Comparison of ENCODE assay signal across 8 cellular contexts in the genomic region with DNA sequence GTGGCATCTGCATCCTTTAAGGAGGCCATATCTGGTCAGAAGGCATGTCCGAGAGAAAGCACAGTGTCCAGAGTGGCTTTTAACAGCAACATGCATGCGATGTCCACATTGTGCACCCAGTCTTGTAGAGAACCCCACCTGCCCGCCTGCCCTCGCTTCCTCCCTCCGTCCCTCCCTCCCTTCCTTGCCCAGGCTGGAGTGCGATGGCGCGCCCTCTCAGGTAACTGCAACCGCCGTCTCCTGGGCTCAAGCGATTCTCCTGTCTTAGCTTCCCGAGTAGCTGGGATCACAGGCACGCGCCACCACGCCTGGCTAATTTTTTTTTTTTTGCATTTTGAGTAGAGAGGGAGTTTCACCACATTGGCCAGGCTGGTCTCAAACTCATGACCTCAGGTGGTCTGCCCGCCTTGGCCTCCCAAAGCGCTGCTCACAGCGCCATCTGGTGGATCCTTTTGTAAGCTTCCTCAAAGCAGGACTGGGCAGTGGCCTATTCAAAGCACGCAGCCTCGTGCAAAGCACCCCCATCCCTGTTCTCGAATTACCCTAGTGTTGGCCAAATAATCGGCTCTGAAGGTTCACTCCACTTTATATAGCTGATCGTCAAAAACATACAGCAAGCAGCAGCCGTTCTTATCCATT. TPM values are rescaled to one million over a fixed set of nuclear protein-coding genes. Genes with fewer than 3 reads are reported as not detected.
A peak's percentile ranks its signal among the peaks of the same experiment; 100 is the strongest.
DNase-seq lines count a peak whose midpoint lies in the region; ATAC-seq and TF ChIP-seq lines count a peak whose summit lies in the region.

No MANE protein-coding gene starts in this region.

- H3K27me3 ChIP-seq in kidney epithelial cell (ENCODE audit: control insufficient read depth, insufficient read depth, low read length), result no peaks in the 10 kb centered on the region
- H3K27me3 ChIP-seq in testis, result no peaks in the 10 kb centered on the region

- POLR2A ChIA-PET in OCI-LY7 (lab: Charles Lee), result interaction anchor here (0.6 kb wide), 1 partner anchor 35 kb away, joined by 7 read pairs; no protein-coding TSS in a partner anchor
- POLR2A ChIA-PET in activated naive CD8-positive, alpha-beta T cell treated with anti-CD3 and anti-CD28 coated beads, Interleukin-2, amount 10 ng/mL, durations not matched to agents 7 days and 5 days (lab: Charles Lee), result interaction anchor here (0.6 kb wide), 1 partner anchor 60 kb away, joined by 3 read pairs; a partner anchor contains a TSS

- CTCF ChIA-PET in OCI-LY7 (lab: Charles Lee; ENCODE audit: unreplicated experiment), result no interaction called here

- peaks cover 51% of the 10 kb centered on the region for H3K36me3 ChIP-seq in OCI-LY7 (ENCODE audit: insufficient read depth, low read length)
- H3K36me3 ChIP-seq in kidney epithelial cell (ENCODE audit: control insufficient read depth, insufficient read depth, low read length), result no peaks in the 10 kb centered on the region
- no peaks in the 10 kb centered on the region for H3K36me3 ChIP-seq in testis (ENCODE audit: low read depth, missing control alignments)

- peaks cover 4% of the 10 kb centered on the region for H3K4me1 Mint-ChIP-seq in activated naive CD8-positive, alpha-beta T cell treated with anti-CD3 and anti-CD28 coated beads, Interleukin-2, amount 10 ng/mL, durations not matched to agents 7 days and 5 days

- no peak overlapping the region for H3K27ac Mint-ChIP-seq in activated naive CD8-positive, alpha-beta T cell treated with anti-CD3 and anti-CD28 coated beads, Interleukin-2, amount 10 ng/mL, durations not matched to agents 7 days and 5 days

- no TSS peak for BruUV-seq in OCI-LY7 (replicated peaks; lab: Mats Ljungman, UMichigan)

- WGBS in testis, 2 donors, result 53 to 81% methylated on average over 8 to 21 of the region's 24 CpGs

- no peaks in the 10 kb centered on the region for H3K9me3 Mint-ChIP-seq in activated naive CD8-positive, alpha-beta T cell treated with anti-CD3 and anti-CD28 coated beads, Interleukin-2, amount 10 ng/mL, durations not matched to agents 7 days and 5 days

- H3K4me3 Mint-ChIP-seq in activated naive CD8-positive, alpha-beta T cell treated with anti-CD3 and anti-CD28 coated beads, Interleukin-2, amount 10 ng/mL, durations not matched to agents 7 days and 5 days, result no peak overlapping the region

- no peaks in the 10 kb centered on the region for H3K79me2 ChIP-seq in OCI-LY7 (ENCODE audit: insufficient read depth, low read depth, low read length)

- H3K27me3 Mint-ChIP-seq in activated naive CD8-positive, alpha-beta T cell treated with anti-CD3 and anti-CD28 coated beads, Interleukin-2, amount 10 ng/mL, durations not matched to agents 7 days and 5 days, result no peaks in the 10 kb centered on the region

- peaks cover 13% of the 10 kb centered on the region for H3K36me3 Mint-ChIP-seq in activated naive CD8-positive, alpha-beta T cell treated with anti-CD3 and anti-CD28 coated beads, Interleukin-2, amount 10 ng/mL, durations not matched to agents 7 days and 5 days

- peak; percentile 69 for TF ChIP-seq CTCF in OCI-LY7 (conservative IDR thresholded peaks at IDR 0.05; ENCODE audit: low read length)
- peak; percentile 50 for TF ChIP-seq CTCF in kidney epithelial cell (IDR thresholded peaks at IDR 0.05; ENCODE audit: insufficient read depth, low read length, poor library complexity, severe bottlenecking)
- TF ChIP-seq CTCF in testis (IDR thresholded peaks at IDR 0.05), result peak in 1 of 3 experiments; percentile 35

- intact Hi-C loops in OCI-LY7 (cut with micrococcal nuclease; ENCODE audit: unreplicated experiment) (loop anchor here (1.0 kb wide), 1 partner anchor 105 kb away; no protein-coding TSS in a partner anchor), testis (cut with DNase I; ENCODE audit: low total_unique reads) (no loop called here)

- H3K27ac ChIP-seq in OCI-LY7 (ENCODE audit: low read depth, low read length, poor library complexity, severe bottlenecking), result no peak overlapping the region
- no peak overlapping the region for H3K27ac ChIP-seq in testis

- no peak overlapping the region for H2AFZ ChIP-seq in OCI-LY7 (ENCODE audit: low read length)

- no peaks in the 10 kb centered on the region for H4K20me1 ChIP-seq in OCI-LY7 (ENCODE audit: insufficient read depth, low read length)

- peak; percentile 78 for DNase-seq in DMS 273 (lab: John Stamatoyannopoulos, UW; ENCODE audit: unreplicated experiment)
- no peak for DNase-seq in DMS 273 treated with DMSO at 0.1 percent for 48 hours (lab: John Stamatoyannopoulos, UW)
- peak; percentile 44 for DNase-seq in OCI-LY7 (ENCODE audit: low spot score)
- DNase-seq in activated naive CD8-positive, alpha-beta T cell treated with anti-CD3 and anti-CD28 coated beads, Interleukin-2, amount 10 ng/mL, durations not matched to agents 7 days and 5 days, result peak; percentile 32
- DNase-seq in kidney epithelial cell (ENCODE audit: low read depth), result no peak
- peak; percentile 39 for DNase-seq in testis

- H3K4me2 ChIP-seq in OCI-LY7 (ENCODE audit: low read length), result no peak overlapping the region

- no peaks in the 10 kb centered on the region for H3K9me3 ChIP-seq in OCI-LY7 (ENCODE audit: low read length)
- no peaks in the 10 kb centered on the region for H3K9me3 ChIP-seq in testis

- ATAC-seq in activated naive CD8-positive, alpha-beta T cell treated with anti-CD3 and anti-CD28 coated beads, Interleukin-2, amount 10 ng/mL, durations not matched to agents 7 days and 5 days (ENCODE audit: low read depth), result peak; percentile 36
- no peak for ATAC-seq in HG02840 (IDR thresholded peaks at IDR 0.05; ENCODE audit: low FRiP score, unreplicated experiment)
- no peak for ATAC-seq in HG02852 (IDR thresholded peaks at IDR 0.05; ENCODE audit: unreplicated experiment)

- H3K4me3 ChIP-seq in OCI-LY7 (ENCODE audit: low read depth, low read length, poor library complexity, severe bottlenecking) (no peak overlapping the region), kidney epithelial cell (ENCODE audit: low read depth, low read length) (no peak overlapping the region), testis (no peak overlapping the region)

- H3K4me1 ChIP-seq in OCI-LY7 (ENCODE audit: insufficient read depth, low read length, poor library complexity, severe bottlenecking) (no peaks in the 10 kb centered on the region), testis (no peaks in the 10 kb centered on the region)

- H3K9me2 ChIP-seq in OCI-LY7 (ENCODE audit: insufficient read depth, low read length), result no peaks in the 10 kb centered on the region

- no peak for TF ChIP-seq POLR2A in testis (IDR thresholded peaks at IDR 0.05)

RNA-seq across cellular contexts. Expression of a gene that starts 15.0 kb away (rescaled TPM):
- total RNA-seq in OCI-LY7 (2014; rRNA removed; shearing (Covaris generic)), result 11.9 and 12.1 TPM in 2 replicates
- 23.5 and 25.8 TPM in 2 replicates for total RNA-seq in OCI-LY7 (2022)
- total RNA-seq in activated naive CD8-positive, alpha-beta T cell treated with anti-CD3 and anti-CD28 coated beads, Interleukin-2, amount 10 ng/mL, durations not matched to agents 7 days and 5 days, result 10 to 100 TPM; 25.0 to 26.0 TPM
- total RNA-seq in kidney epithelial cell, result 10.8 and 11.8 TPM in 2 replicates
- 1 to 10 TPM; 2.8 to 3.4 TPM for total RNA-seq in testis
- polyA plus RNA-seq in testis (ENCODE audit: insufficient read depth, low read depth, low replicate concordance), result 1.4 TPM

RNA-seq across cellular contexts. Expression of a gene that starts 15.4 kb away (rescaled TPM):
- 23.9 and 30.6 TPM in 2 replicates for total RNA-seq in OCI-LY7 (2014; rRNA removed; shearing (Covaris generic))
- 12.2 and 14.3 TPM in 2 replicates for total RNA-seq in OCI-LY7 (2022)
- 1 to 10 TPM; 6.7 to 7.5 TPM for total RNA-seq in activated naive CD8-positive, alpha-beta T cell treated with anti-CD3 and anti-CD28 coated beads, Interleukin-2, amount 10 ng/mL, durations not matched to agents 7 days and 5 days
- 10.5 and 12.2 TPM in 2 replicates for total RNA-seq in kidney epithelial cell
- 10 to 100 TPM; 25.4 to 29.8 TPM for total RNA-seq in testis
- polyA plus RNA-seq in testis (ENCODE audit: insufficient read depth, low read depth, low replicate concordance), result 8.5 TPM

RNA-seq across cellular contexts. Expression of a gene that starts 15.4 kb away (rescaled TPM):
- total RNA-seq in OCI-LY7 (2014; rRNA removed; shearing (Covaris generic)), result 13.4 and 16.9 TPM in 2 replicates
- 37.3 and 39.6 TPM in 2 replicates for total RNA-seq in OCI-LY7 (2022)
- 10 to 100 TPM; 24.5 TPM for total RNA-seq in activated naive CD8-positive, alpha-beta T cell treated with anti-CD3 and anti-CD28 coated beads, Interleukin-2, amount 10 ng/mL, durations not matched to agents 7 days and 5 days
- total RNA-seq in kidney epithelial cell, result 0.27 and 1.1 TPM in 2 replicates
- total RNA-seq in testis, result 10 to 100 TPM; 25.0 to 25.5 TPM
- 23.3 TPM for polyA plus RNA-seq in testis (ENCODE audit: insufficient read depth, low read depth, low replicate concordance)

RNA-seq across cellular contexts. Expression of a gene that starts 59.7 kb away (rescaled TPM):
- total RNA-seq in OCI-LY7 (2014; rRNA removed; shearing (Covaris generic)), result 37.2 and 57.5 TPM in 2 replicates
- 45.3 and 50.0 TPM in 2 replicates for total RNA-seq in OCI-LY7 (2022)
- 10 to 100 TPM; 44.3 to 47.4 TPM for total RNA-seq in activated naive CD8-positive, alpha-beta T cell treated with anti-CD3 and anti-CD28 coated beads, Interleukin-2, amount 10 ng/mL, durations not matched to agents 7 days and 5 days
- 29.9 and 43.7 TPM in 2 replicates for total RNA-seq in kidney epithelial cell
- total RNA-seq in testis, result 10 to 100 TPM; 65.0 to 71.7 TPM
- 104 TPM for polyA plus RNA-seq in testis (ENCODE audit: insufficient read depth, low read depth, low replicate concordance)

Comparison
In these comparisons a context has a peak if more than half of its experiments do, and no peak if none do; other contexts are left out.
1. DNase-seq: peak in DMS 273 (single experiment), OCI-LY7 (single experiment), activated naive CD8-positive, alpha-beta T cell treated with anti-CD3 and anti-CD28 coated beads, Interleukin-2, amount 10 ng/mL, durations not matched to agents 7 days and 5 days (single experiment) and testis (single experiment); none in DMS 273 treated with DMSO at 0.1 percent for 48 hours (single experiment) and kidney epithelial cell (single experiment).